ENCODE assay signal across 2 cellular contexts in the genomic region with DNA sequence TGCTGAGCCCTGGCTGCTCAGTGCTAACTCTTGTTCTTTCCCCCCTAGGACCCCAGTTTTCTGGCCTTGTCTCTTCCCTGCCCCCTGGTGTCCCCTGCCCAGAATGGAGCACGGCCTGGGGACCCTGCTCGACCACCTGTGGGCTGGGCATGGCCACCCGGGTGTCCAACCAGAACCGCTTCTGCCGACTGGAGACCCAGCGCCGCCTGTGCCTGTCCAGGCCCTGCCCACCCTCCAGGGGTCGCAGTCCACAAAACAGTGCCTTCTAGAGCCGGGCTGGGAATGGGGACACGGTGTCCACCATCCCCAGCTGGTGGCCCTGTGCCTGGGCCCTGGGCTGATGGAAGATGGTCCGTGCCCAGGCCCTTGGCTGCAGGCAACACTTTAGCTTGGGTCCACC.
TF ChIP-seq lines count a peak whose summit lies in the region.

No MANE protein-coding gene starts in this region.

TF ChIP-seq in HepG2, 621 proteins besides CTCF, POLR2A, EP300 and RAD21 (continues in another document):
- no peak for TF ChIP-seq CREM (IDR thresholded peaks at IDR 0.05)
- TF ChIP-seq CREM (CRISPR knock-in tag; IDR thresholded peaks at IDR 0.05): peak; percentile 5; the same call in 1 of the 2 replicates
- TF ChIP-seq RBAK (CRISPR knock-in tag; IDR thresholded peaks at IDR 0.05): no peak
- TF ChIP-seq CAMTA2 (CRISPR knock-in tag; IDR thresholded peaks at IDR 0.05; ENCODE audit: borderline replicate concordance): no peak
- no peak for TF ChIP-seq ZBTB40 (IDR thresholded peaks at IDR 0.05)
- 0 out of 2 replicates have a peak, but pooled peaks have one; percentile 17 for TF ChIP-seq ZBTB40 (CRISPR knock-in tag; IDR thresholded peaks at IDR 0.05)
- TF ChIP-seq STAG1 (CRISPR knock-in tag; IDR thresholded peaks at IDR 0.05): peak; percentile 13; the same call in 1 of the 2 replicates
- no peak for TF ChIP-seq MXI1 (IDR thresholded peaks at IDR 0.05; ENCODE audit: borderline replicate concordance, low read depth, low read length)
- TF ChIP-seq SNRNP70 (IDR thresholded peaks at IDR 0.05; ENCODE audit: low read depth, low read length): no peak
- no peak for TF ChIP-seq MED1 (CRISPR knock-in tag; IDR thresholded peaks at IDR 0.05)
- TF ChIP-seq MYC (CRISPR knock-in tag; IDR thresholded peaks at IDR 0.05; ENCODE audit: borderline replicate concordance): no peak
- TF ChIP-seq ZNF382 (CRISPR knock-in tag; IDR thresholded peaks at IDR 0.05; ENCODE audit: borderline replicate concordance): no peak
- TF ChIP-seq, protein P1, sequence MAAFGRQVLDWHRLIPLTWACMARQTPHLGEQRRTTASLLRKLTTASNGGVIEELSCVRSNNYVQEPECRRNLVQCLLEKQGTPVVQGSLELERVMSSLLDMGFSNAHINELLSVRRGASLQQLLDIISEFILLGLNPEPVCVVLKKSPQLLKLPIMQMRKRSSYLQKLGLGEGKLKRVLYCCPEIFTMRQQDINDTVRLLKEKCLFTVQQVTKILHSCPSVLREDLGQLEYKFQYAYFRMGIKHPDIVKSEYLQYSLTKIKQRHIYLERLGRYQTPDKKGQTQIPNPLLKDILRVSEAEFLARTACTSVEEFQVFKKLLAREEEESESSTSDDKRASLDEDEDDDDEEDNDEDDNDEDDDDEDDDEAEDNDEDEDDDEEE (CRISPR knock-in tag; IDR thresholded peaks at IDR 0.05): no peak

TF ChIP-seq in H1, 55 proteins besides CTCF, POLR2A, EP300 and RAD21:
- TF ChIP-seq CBX5 (IDR thresholded peaks at IDR 0.05; ENCODE audit: low read depth, low read length) (no peak), SIRT6 (IDR thresholded peaks at IDR 0.05; ENCODE audit: low read length) (no peak), SIN3A (conservative IDR thresholded peaks at IDR 0.05 in 1 of 2, IDR thresholded peaks at IDR 0.05 in 1 of 2; ENCODE audit: low read depth in 1 of 2, low read length in 2 of 2) (no peak), ZNF274 (IDR thresholded peaks at IDR 0.05; ENCODE audit: borderline replicate concordance, extremely low read depth, low read length) (no peak), ASH2L (IDR thresholded peaks at IDR 0.05; ENCODE audit: low read length) (no peak), RFX5 (IDR thresholded peaks at IDR 0.05; ENCODE audit: borderline replicate concordance, low read depth, low read length) (no peak), CREB1 (IDR thresholded peaks at IDR 0.05) (no peak), RXRA (IDR thresholded peaks at IDR 0.05; ENCODE audit: insufficient read depth, low read depth, low read length) (no peak), JUND (IDR thresholded peaks at IDR 0.05; ENCODE audit: low read length) (no peak), JUN (IDR thresholded peaks at IDR 0.05; ENCODE audit: low read depth, low read length) (no peak), TBP (IDR thresholded peaks at IDR 0.05; ENCODE audit: low read depth, low read length) (no peak), BCL11A (IDR thresholded peaks at IDR 0.05; ENCODE audit: low read depth in 2 of 2, low read length in 2 of 2) (no peak), SP4 (IDR thresholded peaks at IDR 0.05; ENCODE audit: low read length) (no peak), EZH2 (IDR thresholded peaks at IDR 0.05; ENCODE audit: low read depth, low read length, severe bottlenecking) (no peak), PHF8 (conservative IDR thresholded peaks at IDR 0.05; ENCODE audit: low read depth, low read length) (no peak), POU5F1 (IDR thresholded peaks at IDR 0.05; ENCODE audit: low read depth, low read length) (no peak), CHD7 (IDR thresholded peaks at IDR 0.05; ENCODE audit: insufficient replicate concordance, low read length) (no peak), TAF7 (optimal IDR thresholded peaks at IDR 0.05; ENCODE audit: borderline replicate concordance, low read depth, low read length) (no peak), TCF12 (IDR thresholded peaks at IDR 0.05; ENCODE audit: low read depth, low read length) (no peak)
- TF ChIP-seq, protein P2, sequence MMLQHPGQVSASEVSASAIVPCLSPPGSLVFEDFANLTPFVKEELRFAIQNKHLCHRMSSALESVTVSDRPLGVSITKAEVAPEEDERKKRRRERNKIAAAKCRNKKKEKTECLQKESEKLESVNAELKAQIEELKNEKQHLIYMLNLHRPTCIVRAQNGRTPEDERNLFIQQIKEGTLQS (IDR thresholded peaks at IDR 0.05; ENCODE audit: insufficient read depth, low read depth, low read length): no peak
